Comparison of ENCODE assay signal across 8 cellular contexts in the genomic region with DNA sequence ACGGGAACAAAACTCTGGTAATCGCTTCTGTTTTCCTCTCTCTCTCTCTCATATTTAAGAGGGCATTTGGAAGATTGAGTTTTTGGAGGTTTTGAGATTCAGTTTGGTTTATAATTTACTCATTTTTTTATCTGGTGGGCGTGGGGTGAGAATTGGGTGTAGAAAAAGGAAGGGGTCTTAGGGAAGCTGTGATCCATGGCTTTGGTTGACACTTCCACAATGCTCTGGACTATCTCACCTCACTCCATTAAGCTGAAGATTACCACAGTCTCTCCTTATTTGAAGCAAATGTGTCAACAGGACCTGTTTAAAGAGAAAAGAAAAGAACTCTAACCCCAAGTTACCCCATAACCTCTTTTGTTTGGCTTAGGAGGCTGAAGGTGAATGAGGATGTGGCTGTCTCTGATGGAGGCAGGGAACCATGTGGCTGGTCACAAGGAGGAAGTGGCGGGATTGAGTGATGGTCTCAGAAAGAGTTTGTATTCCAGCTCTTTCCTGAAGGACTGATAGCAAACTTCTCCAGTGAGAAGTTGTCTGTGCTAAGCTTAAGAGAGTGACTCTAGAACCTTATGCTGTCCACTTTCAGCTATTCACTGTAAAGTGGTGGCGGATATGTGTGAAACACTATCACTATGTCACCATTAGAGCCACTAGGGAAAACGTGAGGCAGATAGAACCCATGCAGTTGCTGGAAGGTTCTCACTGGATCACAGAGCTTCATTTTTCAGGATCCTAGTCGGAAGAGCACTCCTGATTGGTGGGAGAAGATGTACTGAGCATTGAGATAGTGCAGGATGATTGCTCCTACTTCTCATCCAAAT. TPM values are rescaled to one million over a fixed set of nuclear protein-coding genes. Genes with fewer than 3 reads are reported as not detected.
DNase-seq lines count a peak whose midpoint lies in the region; TF ChIP-seq lines count a peak whose summit lies in the region.

No MANE protein-coding gene starts in this region.

- DNase-seq in CD8-positive, alpha-beta memory T cell = no peak
- DNase-seq in HCEC 1CT (peak; percentile 55), SKM-1 treated with dmso at 0.1 percent for 144 hours (lab: John Stamatoyannopoulos, UW; ENCODE audit: unreplicated experiment) (peak; percentile 80), fibroblast of mammary gland (ENCODE audit: low read depth) (peak; percentile 8), pons (ENCODE audit: low spot score) (peak; percentile 66), NCI-H2107 treated with DMSO at 0.1 percent for 48 hours (lab: John Stamatoyannopoulos, UW; ENCODE audit: unreplicated experiment) (no peak), NCI-H1092 treated with DMSO at 0.1 percent for 48 hours (lab: John Stamatoyannopoulos, UW) (no peak)
- no peak for DNase-seq in stimulated activated CD4-positive, alpha-beta T cell treated with anti-CD3 and anti-CD28 coated beads, Interleukin-1b, Interleukin-23, amount 100 ng/mL, for 48 hours

- no peak overlapping the region for H3K27ac Mint-ChIP-seq in CD8-positive, alpha-beta memory T cell

- POLR2A ChIA-PET in CD8-positive, alpha-beta memory T cell (lab: Charles Lee) = no interaction called here

- peaks cover 18 to 41% of the 10 kb centered on the region in 2 donors for H3K27me3 Mint-ChIP-seq in CD8-positive, alpha-beta memory T cell

- H3K36me3 Mint-ChIP-seq in CD8-positive, alpha-beta memory T cell = no peaks in the 10 kb centered on the region

- peaks cover 4 to 15% (median 15%) of the 10 kb centered on the region in 3 donors for H3K4me1 Mint-ChIP-seq in CD8-positive, alpha-beta memory T cell

- H3K4me3 Mint-ChIP-seq in CD8-positive, alpha-beta memory T cell = peak overlapping the region in 5 of 7 donors; percentile 22 to 43 (median 39)

- H3K4me3 ChIP-seq in CD8-positive, alpha-beta memory T cell (ENCODE audit: low read length) = no peak overlapping the region
- peak overlapping the region; percentile 54 for H3K4me3 ChIP-seq in fibroblast of mammary gland (ENCODE audit: control insufficient read depth, low read depth, low read length)

- H3K27me3 ChIP-seq in CD8-positive, alpha-beta memory T cell (ENCODE audit: insufficient read depth, low read length, poor library complexity, severe bottlenecking) = peaks cover 3% of the 10 kb centered on the region

- CTCF ChIA-PET in CD8-positive, alpha-beta memory T cell (lab: Charles Lee) = no interaction called here

- no peaks in the 10 kb centered on the region for H3K36me3 ChIP-seq in CD8-positive, alpha-beta memory T cell (ENCODE audit: insufficient read depth, low read length)

- no peak for TF ChIP-seq CTCF in fibroblast of mammary gland (conservative IDR thresholded peaks at IDR 0.05; ENCODE audit: control insufficient read depth, insufficient read depth, low read depth, low read length)

- peaks cover 0 to 16% (median 6%) of the 10 kb centered on the region in 5 donors for H3K9me3 Mint-ChIP-seq in CD8-positive, alpha-beta memory T cell

- H3K9me3 ChIP-seq in CD8-positive, alpha-beta memory T cell (ENCODE audit: low read length) = no peaks in the 10 kb centered on the region

- no peaks in the 10 kb centered on the region for H3K4me1 ChIP-seq in CD8-positive, alpha-beta memory T cell (ENCODE audit: insufficient read depth, low read length)

- no peak overlapping the region for H3K27ac ChIP-seq in CD8-positive, alpha-beta memory T cell (ENCODE audit: low read depth, low read length)

RNA-seq across cellular contexts. Expression of a gene that starts 0.9 kb away (rescaled TPM):
- not detected for total RNA-seq in CD8-positive, alpha-beta memory T cell
- not detected for polyA plus RNA-seq in CD8-positive, alpha-beta memory T cell

Comparison
In these comparisons a context has a peak if more than half of its experiments do, and no peak if none do; other contexts are left out.
1. DNase-seq: peak in HCEC 1CT (single experiment), SKM-1 treated with dmso at 0.1 percent for 144 hours (single experiment), fibroblast of mammary gland (single experiment) and pons (single experiment); none in CD8-positive, alpha-beta memory T cell (0 of 5), NCI-H2107 treated with DMSO at 0.1 percent for 48 hours (single experiment), stimulated activated CD4-positive, alpha-beta T cell treated with anti-CD3 and anti-CD28 coated beads, Interleukin-1b, Interleukin-23, amount 100 ng/mL, for 48 hours (single experiment) and NCI-H1092 treated with DMSO at 0.1 percent for 48 hours (single experiment).